In the genomic region with DNA sequence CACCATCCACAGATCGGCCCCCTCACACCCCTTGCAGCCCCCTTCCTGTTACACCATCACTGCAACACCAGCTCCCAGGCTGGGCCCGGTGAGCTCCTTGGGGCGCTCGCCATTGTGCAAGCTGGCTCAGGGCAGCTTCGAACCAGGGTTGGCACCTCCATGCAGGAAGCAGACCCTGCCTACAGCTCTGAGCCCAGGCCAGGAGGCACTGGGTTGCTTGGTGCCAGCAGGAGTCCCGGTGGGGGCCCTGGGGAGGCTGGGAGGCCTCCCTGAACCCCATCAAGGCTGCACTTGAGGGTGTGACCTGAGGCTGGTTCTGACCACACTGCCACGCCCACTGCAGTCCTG, we compare ENCODE assay signal across 1 cellular context.
TF ChIP-seq lines count a peak whose summit lies in the region.

No MANE protein-coding gene starts in this region.

TF ChIP-seq in HepG2, 621 proteins besides CTCF, POLR2A, EP300 and RAD21 (continued from another document):
- TF ChIP-seq TCF7L2 (IDR thresholded peaks at IDR 0.05; ENCODE audit: low read depth, low read length) (no peak), ZNF703 (CRISPR knock-in tag; IDR thresholded peaks at IDR 0.05; ENCODE audit: borderline replicate concordance) (no peak), ZNF724P (CRISPR knock-in tag; IDR thresholded peaks at IDR 0.05; ENCODE audit: borderline replicate concordance) (no peak), ZC3H13 (CRISPR knock-in tag; IDR thresholded peaks at IDR 0.05) (no peak), ZNF766 (CRISPR knock-in tag; IDR thresholded peaks at IDR 0.05; ENCODE audit: borderline replicate concordance) (no peak)
- TF ChIP-seq, protein P1, sequence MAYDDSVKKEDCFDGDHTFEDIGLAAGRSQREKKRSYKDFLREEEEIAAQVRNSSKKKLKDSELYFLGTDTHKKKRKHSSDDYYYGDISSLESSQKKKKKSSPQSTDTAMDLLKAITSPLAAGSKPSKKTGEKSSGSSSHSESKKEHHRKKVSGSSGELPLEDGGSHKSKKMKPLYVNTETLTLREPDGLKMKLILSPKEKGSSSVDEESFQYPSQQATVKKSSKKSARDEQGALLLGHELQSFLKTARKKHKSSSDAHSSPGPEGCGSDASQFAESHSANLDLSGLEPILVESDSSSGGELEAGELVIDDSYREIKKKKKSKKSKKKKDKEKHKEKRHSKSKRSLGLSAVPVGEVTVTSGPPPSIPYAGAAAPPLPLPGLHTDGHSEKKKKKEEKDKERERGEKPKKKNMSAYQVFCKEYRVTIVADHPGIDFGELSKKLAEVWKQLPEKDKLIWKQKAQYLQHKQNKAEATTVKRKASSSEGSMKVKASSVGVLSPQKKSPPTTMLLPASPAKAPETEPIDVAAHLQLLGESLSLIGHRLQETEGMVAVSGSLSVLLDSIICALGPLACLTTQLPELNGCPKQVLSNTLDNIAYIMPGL (CRISPR knock-in tag; IDR thresholded peaks at IDR 0.05; ENCODE audit: borderline replicate concordance in 1 of 2, low read depth in 1 of 2), result no peak
